In the genomic region with DNA sequence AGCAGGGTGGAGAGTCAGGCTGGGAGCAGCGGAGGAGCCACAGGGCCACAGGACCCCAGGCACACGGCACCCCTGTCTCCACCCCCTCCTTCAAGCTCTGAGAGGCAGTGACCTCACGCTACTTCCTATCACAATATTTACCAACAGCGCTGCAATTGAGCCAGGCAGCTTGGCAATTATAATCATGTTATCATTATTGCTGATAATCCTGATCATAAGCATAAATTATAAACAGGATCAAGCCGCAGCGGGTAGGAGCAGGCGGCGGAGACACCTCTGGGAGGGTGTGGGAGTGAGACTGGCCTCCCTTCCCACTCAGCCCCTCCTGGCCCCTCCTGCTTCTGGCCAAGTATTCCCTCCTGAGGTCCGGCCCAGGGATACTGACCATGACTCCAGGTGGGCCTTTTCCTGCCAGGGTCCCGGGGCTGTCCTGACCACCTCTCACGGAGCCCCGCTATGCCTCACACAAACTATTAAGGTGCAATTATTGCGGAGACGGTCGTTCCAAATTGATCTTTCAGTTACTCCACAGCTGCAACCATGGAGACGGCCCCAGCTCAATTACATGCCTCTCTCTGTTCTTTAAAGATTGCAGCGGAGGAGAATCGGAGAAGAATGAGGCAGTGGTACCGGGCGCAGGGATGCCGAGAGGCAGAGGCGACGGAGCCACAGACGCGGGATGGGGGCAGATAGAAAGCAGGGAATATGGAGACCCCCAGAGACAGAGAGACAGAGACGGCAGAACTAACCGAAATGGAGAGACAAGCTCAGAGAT, we compare ENCODE assay signal across 27 cellular contexts. TPM values are rescaled to one million over a fixed set of nuclear protein-coding genes. Genes with fewer than 3 reads are reported as not detected.
DNase-seq lines count a peak whose midpoint lies in the region; ATAC-seq and TF ChIP-seq lines count a peak whose summit lies in the region.
"Had no signal": no experiment of that assay in that cellular context is flagged by ENCODE, and none has a peak within 500 bp of the region (broad histone marks: within the 10 kb centered on the region; RNA-seq: fewer than 3 reads in every experiment).

No MANE protein-coding gene starts in this region.

- H3K4me3 ChIP-seq in endodermal cell (ENCODE audit: low read length): no peak overlapping the region
- no peak overlapping the region for H3K4me3 ChIP-seq in effector memory CD4-positive, alpha-beta T cell (ENCODE audit: insufficient read depth, low read depth, low read length, poor library complexity, severe bottlenecking)
- H3K4me3 ChIP-seq: adrenal gland, esophagus muscularis mucosa, hepatocyte, thyroid gland had no signal

- peaks cover 3% of the 10 kb centered on the region for H3K9me3 ChIP-seq in endodermal cell (ENCODE audit: control insufficient read depth, low read length)
- no peaks in the 10 kb centered on the region for H3K9me3 ChIP-seq in effector memory CD4-positive, alpha-beta T cell (ENCODE audit: control insufficient read depth, low read length)
- H3K9me3 ChIP-seq: adrenal gland, thyroid gland had no signal

- no peaks in the 10 kb centered on the region for H3K4me1 Mint-ChIP-seq in endodermal cell
- H3K4me1 Mint-ChIP-seq: immature natural killer cell; naive thymus-derived CD4-positive, alpha-beta T cell; stimulated activated naive CD8-positive, alpha-beta T cell treated with anti-CD3 and anti-CD28 coated beads, Interleukin-15, amount 100 ng/mL, for 72 hours had no signal

- H3K27me3 ChIP-seq in endodermal cell (ENCODE audit: control insufficient read depth, insufficient read depth, low read length, poor library complexity, severe bottlenecking): no peaks in the 10 kb centered on the region
- H3K27me3 ChIP-seq in effector memory CD4-positive, alpha-beta T cell (replicated peaks; ENCODE audit: control insufficient read depth, insufficient read depth, low read length, poor library complexity, severe bottlenecking): no peaks in the 10 kb centered on the region
- H3K27me3 ChIP-seq: adrenal gland, esophagus muscularis mucosa, hepatocyte, thyroid gland had no signal

- peak; percentile 59 for DNase-seq in NCI-H1092 treated with DMSO at 0.1 percent for 48 hours (lab: John Stamatoyannopoulos, UW)
- DNase-seq in NCI-H1092 (lab: John Stamatoyannopoulos, UW): no peak
- peak; percentile 79 for DNase-seq in NCI-H2227 treated with DMSO at 0.1 percent for 48 hours (lab: John Stamatoyannopoulos, UW)
- no peak for DNase-seq in endodermal cell
- DNase-seq in retina: peak; percentile 63
- no peak for DNase-seq in activated naive CD4-positive, alpha-beta T cell treated with Interleukin-2 at 50 U/mL for 16 hours
- DNase-seq in effector memory CD4-positive, alpha-beta T cell: no peak
- DNase-seq: activated CD4-positive, alpha-beta T cell treated with anti-CD3 and anti-CD28 coated beads for 48 hours; activated naive CD4-positive, alpha-beta T cell; activated T-cell treated with anti-CD3 and anti-CD28 coated beads, Interleukin-2, amount 50 U/mL, for 48 hours; adrenal gland; CD4-positive, alpha-beta T cell; DMS 273 treated with DMSO at 0.1 percent for 48 hours; foreskin melanocyte; immature natural killer cell; Karpas-422; mesenchymal stem cell; naive thymus-derived CD4-positive, alpha-beta T cell; NCI-H510A treated with DMSO at 0.1 percent for 48 hours; stimulated activated naive CD8-positive, alpha-beta T cell treated with anti-CD3 and anti-CD28 coated beads, Interleukin-15, amount 100 ng/mL, for 72 hours; T-helper 17 cell; thyroid gland had no signal

- peak overlapping the region; percentile 77 for H3K27ac ChIP-seq in endodermal cell (ENCODE audit: low read depth, low read length)
- H3K27ac ChIP-seq in effector memory CD4-positive, alpha-beta T cell (ENCODE audit: insufficient read depth, low read length, poor library complexity, severe bottlenecking): no peak overlapping the region
- H3K27ac ChIP-seq: 22Rv1, adrenal gland, esophagus muscularis mucosa, hepatocyte, thyroid gland had no signal

- no peaks in the 10 kb centered on the region for H3K36me3 ChIP-seq in endodermal cell (ENCODE audit: control insufficient read depth, insufficient read depth, low read length)
- H3K36me3 ChIP-seq in effector memory CD4-positive, alpha-beta T cell (ENCODE audit: control insufficient read depth, insufficient read depth, low read length): no peaks in the 10 kb centered on the region
- H3K36me3 ChIP-seq: adrenal gland, esophagus muscularis mucosa, thyroid gland had no signal

- no peak overlapping the region for H3K27ac Mint-ChIP-seq in endodermal cell
- H3K27ac Mint-ChIP-seq: CD4-positive, alpha-beta T cell; immature natural killer cell; naive thymus-derived CD4-positive, alpha-beta T cell; T-helper 17 cell had no signal

- H3K4me1 ChIP-seq in endodermal cell (ENCODE audit: control insufficient read depth, insufficient read depth, low read length): no peaks in the 10 kb centered on the region
- no peaks in the 10 kb centered on the region for H3K4me1 ChIP-seq in effector memory CD4-positive, alpha-beta T cell (ENCODE audit: control insufficient read depth, insufficient read depth, low read length, poor library complexity, severe bottlenecking)
- H3K4me1 ChIP-seq: adrenal gland, esophagus muscularis mucosa had no signal

- H3K27me3 Mint-ChIP-seq in endodermal cell (ENCODE audit: insufficient read depth): no peaks in the 10 kb centered on the region
- H3K27me3 Mint-ChIP-seq: CD4-positive, alpha-beta T cell; naive thymus-derived CD4-positive, alpha-beta T cell had no signal

- 87 to 90% methylated on average over 20 to 27 of the region's 27 CpGs for WGBS in endodermal cell (ENCODE audit: insufficient coverage in 1 of 2, insufficient read length in 1 of 2), 2 experiments

- no peak overlapping the region for H3K4me3 Mint-ChIP-seq in endodermal cell
- H3K4me3 Mint-ChIP-seq: CD4-positive, alpha-beta T cell; immature natural killer cell; naive thymus-derived CD4-positive, alpha-beta T cell; stimulated activated naive CD8-positive, alpha-beta T cell treated with anti-CD3 and anti-CD28 coated beads, Interleukin-15, amount 100 ng/mL, for 72 hours; T-helper 17 cell had no signal

- H3K36me3 Mint-ChIP-seq in endodermal cell (ENCODE audit: low read depth): no peaks in the 10 kb centered on the region
- H3K36me3 Mint-ChIP-seq: immature natural killer cell; naive thymus-derived CD4-positive, alpha-beta T cell had no signal

- no peak for ATAC-seq in GM18873 (IDR thresholded peaks at IDR 0.05; ENCODE audit: low FRiP score, unreplicated experiment)
- ATAC-seq: left lobe of liver; naive thymus-derived CD4-positive, alpha-beta T cell; stimulated activated naive CD8-positive, alpha-beta T cell treated with anti-CD3 and anti-CD28 coated beads, Interleukin-15, amount 100 ng/mL, for 72 hours; T-helper 17 cell had no signal

- peaks cover 7% of the 10 kb centered on the region for H3K9me3 Mint-ChIP-seq in endodermal cell
- H3K9me3 Mint-ChIP-seq: CD4-positive, alpha-beta T cell; immature natural killer cell; stimulated activated naive CD8-positive, alpha-beta T cell treated with anti-CD3 and anti-CD28 coated beads, Interleukin-15, amount 100 ng/mL, for 72 hours had no signal

- H3K9ac ChIP-seq in endodermal cell (ENCODE audit: extremely low read depth, low read length, poor library complexity, severe bottlenecking): no peak overlapping the region

- no peak for TF ChIP-seq CTCF in endodermal cell (conservative IDR thresholded peaks at IDR 0.05)

RNA-seq across cellular contexts. Expression of gene GTF2IRD1, which starts 9.9 kb away (rescaled TPM):
- 10 to 100 TPM; 54.8 to 84.4 TPM for total RNA-seq in endodermal cell
- 54.6 TPM for polyA plus RNA-seq in endodermal cell (2013, experiment 1 of 2)
- polyA plus RNA-seq in endodermal cell (2013, experiment 2 of 2): 54.2 TPM
- polyA plus RNA-seq: immature natural killer cell had no signal

Comparison
In these comparisons a context has a peak if more than half of its experiments do, and no peak if none do; other contexts are left out.
1. DNase-seq: peak in NCI-H1092 treated with DMSO at 0.1 percent for 48 hours (single experiment), NCI-H2227 treated with DMSO at 0.1 percent for 48 hours (single experiment) and retina (single experiment); none in NCI-H1092 (single experiment), endodermal cell (single experiment), activated naive CD4-positive, alpha-beta T cell treated with Interleukin-2 at 50 U/mL for 16 hours (single experiment) and effector memory CD4-positive, alpha-beta T cell (0 of 3).